8 cellular contexts compared by ENCODE assay signal in genomic region chr14:59463773-59464650, GRCh38. TPM values are rescaled to one million over a fixed set of nuclear protein-coding genes. Genes with fewer than 3 reads are reported as not detected.
A peak's percentile ranks its signal among the peaks of the same experiment; 100 is the strongest.
DNase-seq lines count a peak whose midpoint lies in the region; ATAC-seq, FAIRE-seq and TF ChIP-seq lines count a peak whose summit lies in the region.

No MANE protein-coding gene starts in this region.

- H3K4me1 Mint-ChIP-seq in CD8-positive, alpha-beta T cell (ENCODE audit: low read depth): peaks cover 11% of the 10 kb centered on the region

- H3K27ac ChIP-seq in CD8-positive, alpha-beta T cell (ENCODE audit: low read depth, low read length): peak overlapping the region; percentile 42
- H3K27ac ChIP-seq in GM12878 (ENCODE audit: control insufficient read depth, insufficient read depth): no peak overlapping the region
- no peak overlapping the region for H3K27ac ChIP-seq in keratinocyte (ENCODE audit: control insufficient read depth, insufficient read depth, low read length)

- no peak for TF ChIP-seq CTCF in CD8-positive, alpha-beta T cell (IDR thresholded peaks at IDR 0.05)
- no peak for TF ChIP-seq CTCF in GM12878 (IDR thresholded peaks at IDR 0.05 in 2 of 3, conservative IDR thresholded peaks at IDR 0.05 in 1 of 3; ENCODE audit: control insufficient read depth in 2 of 3, extremely low read depth in 1 of 3, insufficient read depth in 1 of 3, low read depth in 3 of 3, low read length in 3 of 3)
- no peak for TF ChIP-seq CTCF in keratinocyte (optimal IDR thresholded peaks at IDR 0.05 in 1 of 3, IDR thresholded peaks at IDR 0.05 in 1 of 3, conservative IDR thresholded peaks at IDR 0.05 in 1 of 3; ENCODE audit: extremely low read depth in 1 of 3, insufficient read depth in 2 of 3, low read length in 3 of 3)

- H3K4me1 ChIP-seq in CD8-positive, alpha-beta T cell (ENCODE audit: insufficient read depth, low read length): peaks cover 9% of the 10 kb centered on the region
- H3K4me1 ChIP-seq in GM12878 (ENCODE audit: control insufficient read depth, insufficient read depth, low read length) (peaks cover 10% of the 10 kb centered on the region), keratinocyte (ENCODE audit: control insufficient read depth, extremely low read depth, insufficient read depth, low read length) (peaks cover 3% of the 10 kb centered on the region)

- intact Hi-C loops in CD8-positive, alpha-beta T cell (cut with DNase I, micrococcal nuclease): loop anchor here in 1 of 2 experiments (1.0 to 5.0 kb wide), 2 partner anchors 276 to 1513 kb away; partner anchors contain the start of gene DAAM1
- intact Hi-C loops in GM12878 (cut with micrococcal nuclease; ENCODE audit: unreplicated experiment): no loop called here

- H3K9me3 Mint-ChIP-seq in CD8-positive, alpha-beta T cell: no peaks in the 10 kb centered on the region

- no peak for TF ChIP-seq EP300 in GM12878 (IDR thresholded peaks at IDR 0.05; ENCODE audit: borderline replicate concordance in 1 of 2, control insufficient read depth in 1 of 2, low read depth in 2 of 2, low read length in 2 of 2)

- no peak for TF ChIP-seq RAD21 in GM12878 (IDR thresholded peaks at IDR 0.05; ENCODE audit: insufficient read depth, low read depth, low read length)

- peak; percentile 47; the same call in 1 of the 2 replicates for TF ChIP-seq POLR2A in GM12878 (IDR thresholded peaks at IDR 0.05; ENCODE audit: low read depth, low read length)

- 28% methylated on average over 62 of the region's 83 CpGs for WGBS in GM12878 (ENCODE audit: insufficient coverage, insufficient replicate concordance, low lambda C conversion rate, missing lambda C conversion rate)

- H3K36me3 Mint-ChIP-seq in CD8-positive, alpha-beta T cell: no peaks in the 10 kb centered on the region

- H3K27me3 ChIP-seq in CD8-positive, alpha-beta T cell (ENCODE audit: insufficient read depth, low read length): no peaks in the 10 kb centered on the region
- H3K27me3 ChIP-seq in GM12878 (replicated peaks in 1 of 2; ENCODE audit: control insufficient read depth in 2 of 2, insufficient read depth in 2 of 2, low read length in 1 of 2) (no peaks in the 10 kb centered on the region), keratinocyte (ENCODE audit: control insufficient read depth, extremely low read depth, insufficient read depth, low read length) (no peaks in the 10 kb centered on the region)

- no peaks in the 10 kb centered on the region for H3K9me1 ChIP-seq in keratinocyte (ENCODE audit: control insufficient read depth, extremely low read depth, insufficient read depth, low read length)

- H3K9me3 ChIP-seq in CD8-positive, alpha-beta T cell (ENCODE audit: low read length): no peaks in the 10 kb centered on the region
- no peaks in the 10 kb centered on the region for H3K9me3 ChIP-seq in GM12878 (replicated peaks; ENCODE audit: control insufficient read depth, insufficient read depth, low read length)
- no peaks in the 10 kb centered on the region for H3K9me3 ChIP-seq in keratinocyte (ENCODE audit: control insufficient read depth, low read depth, low read length)

- SMC1A ChIA-PET in GM12878 (lab: Charles Lee; ENCODE audit: uncharacterized antibody, unreplicated experiment): interaction anchor here (0.6 to 1.6 kb wide), 5 partner anchors 8 to 339 kb away, joined by 3 read pairs; no protein-coding TSS in a partner anchor

- in situ Hi-C loops in GM12878 (cut with MboI): no loop called here

- dilution Hi-C loops in keratinocyte (cut with MboI; ENCODE audit: extremely low pct_ligation_motif_present, low sequenced_read_pairs): no loop called here

- BruUV-seq in GM12878 (replicated peaks; lab: Mats Ljungman, UMichigan): no TSS peak

- H4K20me1 ChIP-seq in GM12878 (ENCODE audit: control insufficient read depth, insufficient read depth) (no peaks in the 10 kb centered on the region), keratinocyte (ENCODE audit: control insufficient read depth, extremely low read depth, insufficient read depth, low read length) (no peaks in the 10 kb centered on the region)

- no peaks in the 10 kb centered on the region for H3K36me3 ChIP-seq in CD8-positive, alpha-beta T cell (ENCODE audit: insufficient read depth, low read length)
- H3K36me3 ChIP-seq in GM12878 (ENCODE audit: control insufficient read depth in 2 of 2, insufficient read depth in 2 of 2, low read length in 1 of 2): no peaks in the 10 kb centered on the region; a peak in 1 of 4 replicates
- H3K36me3 ChIP-seq in keratinocyte (ENCODE audit: control insufficient read depth in 2 of 2, extremely low read depth in 1 of 2, insufficient read depth in 2 of 2, low read length in 2 of 2): peaks cover 2 to 7% of the 10 kb centered on the region in 2 experiments

- POLR2A ChIA-PET in CD8-positive, alpha-beta T cell (lab: Charles Lee): interaction anchor here (1.4 to 3.9 kb wide), 2 partner anchors 12 to 21 kb away, joined by 5 to 29 read pairs; partner anchors contain the start of genes JKAMP and L3HYPDH
- POLR2A ChIA-PET in GM12878 (lab: Charles Lee): interaction anchor here (0.5 to 1.9 kb wide), 2 partner anchors 20 to 841 kb away, joined by 3 to 6 read pairs; partner anchors contain the start of genes JKAMP and L3HYPDH

- DNase-seq in CD8-positive, alpha-beta T cell: peak in 1 of 7 experiments; percentile 23
- DNase-seq in NCI-H2227 treated with DMSO at 0.1 percent for 48 hours (lab: John Stamatoyannopoulos, UW) (peak; percentile 40), GM12878 (ENCODE audit: low read depth, low spot score) (no peak), keratinocyte (ENCODE audit: low read depth, low spot score) (no peak), AG08396 (ENCODE audit: low spot score) (no peak), NCI-H2029 treated with DMSO at 0.1 percent for 48 hours (lab: John Stamatoyannopoulos, UW) (no peak)
- DNase-seq in stimulated activated CD4-positive, alpha-beta T cell treated with anti-CD3 and anti-CD28 coated beads, Interleukin-2, amount 100 ng/mL, for 48 hours: peak; percentile 23 to 34

- RAD21 ChIA-PET in GM12878 (lab: Charles Lee; ENCODE audit: unreplicated experiment): interaction anchor here (1.0 to 1.1 kb wide), 2 partner anchors 20 to 302 kb away, joined by 3 read pairs; partner anchors contain the start of genes JKAMP and L3HYPDH

- H3K4me3 Mint-ChIP-seq in CD8-positive, alpha-beta T cell: peak overlapping the region; percentile 90

- peak overlapping the region; percentile 56 for H3K4me3 ChIP-seq in CD8-positive, alpha-beta T cell (ENCODE audit: low read depth, low read length)
- H3K4me3 ChIP-seq in GM12878 (peak overlapping the region; percentile 60; the same call in 1 of the 2 replicates), keratinocyte (ENCODE audit: control insufficient read depth in 2 of 3, extremely low read depth in 1 of 3, insufficient read depth in 2 of 3, low read depth in 1 of 3, low read length in 3 of 3) (peak overlapping the region; percentile 22 to 57 (median 22))

- CTCF ChIA-PET in CD8-positive, alpha-beta T cell (lab: Charles Lee): interaction anchor here (1.0 to 1.7 kb wide), 6 partner anchors 20 to 339 kb away, joined by 4 to 7 read pairs (median 5); partner anchors contain the start of genes DAAM1, JKAMP and L3HYPDH
- CTCF ChIA-PET in GM12878 (lab: Yijun Ruan, JAX): interaction anchor here (0.6 to 3.0 kb wide), 4 partner anchors 15 to 329 kb away, joined by 3 to 6 read pairs (median 4); no protein-coding TSS in a partner anchor

- peak overlapping the region; percentile 84 for H2AFZ ChIP-seq in GM12878 (ENCODE audit: control insufficient read depth, low read depth, low read length)
- H2AFZ ChIP-seq in keratinocyte (ENCODE audit: control insufficient read depth, low read length): peak overlapping the region; percentile 39

- peak; percentile 3 for ATAC-seq in CD8-positive, alpha-beta T cell
- ATAC-seq in GM21528 (IDR thresholded peaks at IDR 0.05; ENCODE audit: low FRiP score, unreplicated experiment) (peak; percentile 29), GM12878 (peak; percentile 70)

- H3K4me2 ChIP-seq in GM12878 (ENCODE audit: control insufficient read depth, insufficient read depth) (peak overlapping the region; percentile 97), keratinocyte (ENCODE audit: control insufficient read depth, extremely low read depth, insufficient read depth, low read depth, low read length) (peak overlapping the region; percentile 68)

- H3K9ac ChIP-seq in GM12878 (ENCODE audit: control insufficient read depth, insufficient read depth, low read length): no peak overlapping the region; the same call in 1 of the 2 replicates
- no peak overlapping the region for H3K9ac ChIP-seq in keratinocyte (ENCODE audit: control insufficient read depth, extremely low read depth, insufficient read depth, low read length)

- FAIRE-seq in GM12878 (lab: Jason Lieb, UNC): peak; percentile 27
- FAIRE-seq in keratinocyte (lab: Jason Lieb, UNC): no peak

- peaks cover 5% of the 10 kb centered on the region for H3K27me3 Mint-ChIP-seq in CD8-positive, alpha-beta T cell (ENCODE audit: low read depth)

- H3K79me2 ChIP-seq in GM12878 (ENCODE audit: control insufficient read depth, insufficient read depth, low read length): no peaks in the 10 kb centered on the region
- no peaks in the 10 kb centered on the region for H3K79me2 ChIP-seq in keratinocyte (ENCODE audit: control insufficient read depth, insufficient read depth, low read length)

- H3K27ac Mint-ChIP-seq in CD8-positive, alpha-beta T cell: no peak overlapping the region

RNA-seq across cellular contexts. Expression of gene GPR135, which starts 1.2 kb away (rescaled TPM):
- under 1 TPM; 0.64 to 0.76 TPM for total RNA-seq in CD8-positive, alpha-beta T cell
- 15.3 and 15.7 TPM in 2 replicates for total RNA-seq in GM12878 (2013; cell fraction: nucleolus; rRNA removed)
- 0.65 and 1.1 TPM in 2 replicates for total RNA-seq in GM12878 (2014; rRNA removed)
- total RNA-seq in GM12878 (2014; rRNA removed; fragmentation: Illumina TruSeq; extraction: Trizol): 0.89 and 1.1 TPM in 2 replicates
- total RNA-seq in GM12878 (2021): 1.1 and 1.4 TPM in 2 replicates
- polyA plus RNA-seq in GM12878 (2011; ENCODE audit: low read depth): 0.10 TPM
- 0.83 and 1.0 TPM in 2 replicates for polyA plus RNA-seq in GM12878 (2011; rRNA removed)
- 0.12 and 0.32 TPM in 2 replicates for polyA plus RNA-seq in GM12878 (2011; cell fraction: cytosol; rRNA removed)
- polyA plus RNA-seq in GM12878 (2011; cell fraction: nucleus; rRNA removed): 5.0 and 5.7 TPM in 2 replicates
- 0.45 and 0.52 TPM in 2 replicates for polyA plus RNA-seq in GM12878 (2012)
- 0.96 and 1.0 TPM in 2 replicates for polyA plus RNA-seq in GM12878 (2014; fragmentation: Illumina TruSeq; extraction: Trizol)
- polyA plus RNA-seq in GM12878 (2014; fragmentation: Nextera tagmentation; extraction: Ambion mirVana): under 1 TPM; 0.11 to 0.16 TPM
- 1.1 TPM in 2 replicates for polyA plus RNA-seq in GM12878 (2014; rRNA removed)
- under 1 TPM; 0.28 to 0.32 TPM for polyA plus RNA-seq in GM12878 (2016; fragmentation: Nextera tagmentation; extraction: Ambion mirVana)
- 0.95 and 1.8 TPM in 2 replicates for polyA minus RNA-seq in GM12878 (2011; rRNA and poly(A)+ RNA removed)
- polyA minus RNA-seq in GM12878 (2011; cell fraction: cytosol; rRNA and poly(A)+ RNA removed): 0.21 and 0.67 TPM in 2 replicates
- polyA minus RNA-seq in GM12878 (2011; cell fraction: nucleus; rRNA and poly(A)+ RNA removed): 5.4 and 8.9 TPM in 2 replicates
- 0.32 to 0.90 TPM (median 0.45 TPM) in 3 replicates for polyA plus RNA-seq in keratinocyte
- 0.82 TPM for polyA plus RNA-seq in keratinocyte (2011; ENCODE audit: low read depth)
- 0.06 and 0.18 TPM in 2 replicates for polyA plus RNA-seq in keratinocyte (2011; cell fraction: cytosol; rRNA removed)
- polyA plus RNA-seq in keratinocyte (2011; cell fraction: nucleus; rRNA removed): 2.8 and 3.4 TPM in 2 replicates
- polyA plus RNA-seq in keratinocyte (2012; ENCODE audit: low replicate concordance): 0.29 and 0.58 TPM in 2 replicates
- 0.66 to 2.5 TPM (median 0.85 TPM) in 3 replicates for polyA minus RNA-seq in keratinocyte
- not detected for polyA minus RNA-seq in keratinocyte (2011; cell fraction: cytosol; rRNA and poly(A)+ RNA removed)
- 3.6 and 7.2 TPM in 2 replicates for polyA minus RNA-seq in keratinocyte (2011; cell fraction: nucleus; rRNA and poly(A)+ RNA removed)

RNA-seq across cellular contexts. Expression of gene L3HYPDH, which starts 20.2 kb away (rescaled TPM):
- 1 to 10 TPM; 8.4 to 8.7 TPM for total RNA-seq in CD8-positive, alpha-beta T cell
- 154 and 158 TPM in 2 replicates for total RNA-seq in GM12878 (2013; cell fraction: nucleolus; rRNA removed)
- total RNA-seq in GM12878 (2014; rRNA removed): 15.5 and 17.2 TPM in 2 replicates
- total RNA-seq in GM12878 (2014; rRNA removed; fragmentation: Illumina TruSeq; extraction: Trizol): 11.8 and 13.4 TPM in 2 replicates
- total RNA-seq in GM12878 (2021): 14.7 and 17.4 TPM in 2 replicates
- polyA plus RNA-seq in GM12878 (2011; ENCODE audit: low read depth): 3.7 TPM
- 27.8 and 41.9 TPM in 2 replicates for polyA plus RNA-seq in GM12878 (2011; rRNA removed)
- 5.6 and 9.5 TPM in 2 replicates for polyA plus RNA-seq in GM12878 (2011; cell fraction: cytosol; rRNA removed)
- polyA plus RNA-seq in GM12878 (2011; cell fraction: nucleus; rRNA removed): 98.3 and 136 TPM in 2 replicates
- 8.9 and 15.9 TPM in 2 replicates for polyA plus RNA-seq in GM12878 (2012)
- polyA plus RNA-seq in GM12878 (2014; fragmentation: Illumina TruSeq; extraction: Trizol): 11.5 and 16.9 TPM in 2 replicates
- 10 to 100 TPM; 13.5 to 19.5 TPM for polyA plus RNA-seq in GM12878 (2014; fragmentation: Nextera tagmentation; extraction: Ambion mirVana)
- 21.4 and 26.3 TPM in 2 replicates for polyA plus RNA-seq in GM12878 (2014; rRNA removed)
- 10 to 100 TPM; 15.7 to 16.0 TPM for polyA plus RNA-seq in GM12878 (2016; fragmentation: Nextera tagmentation; extraction: Ambion mirVana)
- polyA minus RNA-seq in GM12878 (2011; rRNA and poly(A)+ RNA removed): 13.4 and 13.8 TPM in 2 replicates
- 5.1 and 6.2 TPM in 2 replicates for polyA minus RNA-seq in GM12878 (2011; cell fraction: cytosol; rRNA and poly(A)+ RNA removed)
- 71.0 and 81.6 TPM in 2 replicates for polyA minus RNA-seq in GM12878 (2011; cell fraction: nucleus; rRNA and poly(A)+ RNA removed)
- 21.6 to 37.5 TPM (median 28.9 TPM) in 3 replicates for polyA plus RNA-seq in keratinocyte
- 18.1 TPM for polyA plus RNA-seq in keratinocyte (2011; ENCODE audit: low read depth)
- polyA plus RNA-seq in keratinocyte (2011; cell fraction: cytosol; rRNA removed): 9.7 and 13.3 TPM in 2 replicates
- 66.4 and 104 TPM in 2 replicates for polyA plus RNA-seq in keratinocyte (2011; cell fraction: nucleus; rRNA removed)
- polyA plus RNA-seq in keratinocyte (2012; ENCODE audit: low replicate concordance): 13.3 and 15.1 TPM in 2 replicates
- polyA minus RNA-seq in keratinocyte: 4.7 to 37.6 TPM (median 16.3 TPM) in 3 replicates
- 9.4 TPM for polyA minus RNA-seq in keratinocyte (2011; cell fraction: cytosol; rRNA and poly(A)+ RNA removed)
- polyA minus RNA-seq in keratinocyte (2011; cell fraction: nucleus; rRNA and poly(A)+ RNA removed): 42.8 and 59.3 TPM in 2 replicates

RNA-seq across cellular contexts. Expression of gene JKAMP, which starts 20.3 kb away (rescaled TPM):
- total RNA-seq in CD8-positive, alpha-beta T cell: 10 to 100 TPM in 1 of 2 experiments, 1 to 10 TPM in 1; 9.1 to 10.5 TPM
- total RNA-seq in GM12878 (2013; cell fraction: nucleolus; rRNA removed): 121 and 135 TPM in 2 replicates
- total RNA-seq in GM12878 (2014; rRNA removed): 45.3 and 59.2 TPM in 2 replicates
- total RNA-seq in GM12878 (2014; rRNA removed; fragmentation: Illumina TruSeq; extraction: Trizol): 33.0 and 33.3 TPM in 2 replicates
- 18.2 and 19.5 TPM in 2 replicates for total RNA-seq in GM12878 (2021)
- polyA plus RNA-seq in GM12878 (2011; ENCODE audit: low read depth): 19.3 TPM
- polyA plus RNA-seq in GM12878 (2011; rRNA removed): 129 and 154 TPM in 2 replicates
- polyA plus RNA-seq in GM12878 (2011; cell fraction: cytosol; rRNA removed): 69.7 and 86.9 TPM in 2 replicates
- 72.8 and 85.4 TPM in 2 replicates for polyA plus RNA-seq in GM12878 (2011; cell fraction: nucleus; rRNA removed)
- polyA plus RNA-seq in GM12878 (2012): 24.4 and 25.2 TPM in 2 replicates
- polyA plus RNA-seq in GM12878 (2014; fragmentation: Illumina TruSeq; extraction: Trizol): 45.9 and 56.2 TPM in 2 replicates
- 100 to 1,000 TPM in 1 of 2 experiments, 10 to 100 TPM in 1; 66.3 to 129 TPM for polyA plus RNA-seq in GM12878 (2014; fragmentation: Nextera tagmentation; extraction: Ambion mirVana)
- 34.1 and 40.3 TPM in 2 replicates for polyA plus RNA-seq in GM12878 (2014; rRNA removed)
- polyA plus RNA-seq in GM12878 (2016; fragmentation: Nextera tagmentation; extraction: Ambion mirVana): 10 to 100 TPM; 47.3 to 47.7 TPM
- 59.7 and 105 TPM in 2 replicates for polyA minus RNA-seq in GM12878 (2011; rRNA and poly(A)+ RNA removed)
- polyA minus RNA-seq in GM12878 (2011; cell fraction: cytosol; rRNA and poly(A)+ RNA removed): 19.0 and 20.6 TPM in 2 replicates
- polyA minus RNA-seq in GM12878 (2011; cell fraction: nucleus; rRNA and poly(A)+ RNA removed): 46.2 and 72.2 TPM in 2 replicates
- 82.1 to 166 TPM (median 145 TPM) in 3 replicates for polyA plus RNA-seq in keratinocyte
- 3.3 TPM for polyA plus RNA-seq in keratinocyte (2011; ENCODE audit: low read depth)
- 59.0 and 137 TPM in 2 replicates for polyA plus RNA-seq in keratinocyte (2011; cell fraction: cytosol; rRNA removed)
- polyA plus RNA-seq in keratinocyte (2011; cell fraction: nucleus; rRNA removed): 178 and 228 TPM in 2 replicates
- 27.6 and 44.4 TPM in 2 replicates for polyA plus RNA-seq in keratinocyte (2012; ENCODE audit: low replicate concordance)
- polyA minus RNA-seq in keratinocyte: 62.0 to 103 TPM (median 95.9 TPM) in 3 replicates
- polyA minus RNA-seq in keratinocyte (2011; cell fraction: cytosol; rRNA and poly(A)+ RNA removed): 32.4 TPM
- polyA minus RNA-seq in keratinocyte (2011; cell fraction: nucleus; rRNA and poly(A)+ RNA removed): 61.0 and 113 TPM in 2 replicates

Comparison
In these comparisons a context has a peak if more than half of its experiments do, and no peak if none do; other contexts are left out.
1. ATAC-seq: peak in every context shown above with its lines; median percentile 70 in GM12878; 29 in GM21528; 3 in CD8-positive, alpha-beta T cell.
2. DNase-seq: peak in NCI-H2227 treated with DMSO at 0.1 percent for 48 hours (single experiment) and stimulated activated CD4-positive, alpha-beta T cell treated with anti-CD3 and anti-CD28 coated beads, Interleukin-2, amount 100 ng/mL, for 48 hours (2 of 2); none in GM12878 (single experiment), keratinocyte (single experiment), AG08396 (single experiment) and NCI-H2029 treated with DMSO at 0.1 percent for 48 hours (single experiment).
3. Peak in every context shown above with its lines, with median percentiles within 50 percentile points of each other: H3K4me3 ChIP-seq.